Comparison of ENCODE assay signal across 8 cellular contexts in genomic region chr2:217162533-217162932, GRCh38.
DNase-seq lines count a peak whose midpoint lies in the region; ATAC-seq and TF ChIP-seq lines count a peak whose summit lies in the region.

No MANE protein-coding gene starts in this region.

- 86% methylated on average over 9 of the region's 9 CpGs for WGBS in esophagus muscularis mucosa

- no peak for TF ChIP-seq EP300 in esophagus muscularis mucosa (IDR thresholded peaks at IDR 0.05)

- no peak for TF ChIP-seq CTCF in esophagus muscularis mucosa (IDR thresholded peaks at IDR 0.05)

- ATAC-seq in HG03457 (IDR thresholded peaks at IDR 0.05; ENCODE audit: unreplicated experiment): no peak
- no peak for ATAC-seq in GM19324 (IDR thresholded peaks at IDR 0.05; ENCODE audit: low FRiP score, unreplicated experiment)

- H3K4me3 ChIP-seq in SJSA1 (no peak overlapping the region), esophagus muscularis mucosa (no peak overlapping the region)

- DNase-seq in stimulated activated CD4-positive, alpha-beta T cell treated with anti-CD3 and anti-CD28 coated beads, Interleukin-12 subunit alpha, Interleukin-12 subunit beta, amount 100 ng/mL, for 48 hours (ENCODE audit: low read depth in 2 of 3, low spot score in 1 of 3): peak; percentile 8 to 30 (median 25)
- no peak for DNase-seq in stimulated activated CD4-positive, alpha-beta T cell treated with anti-CD3 and anti-CD28 coated beads, Interleukin-4, amount 100 ng/mL, for 1 hour
- DNase-seq in SJSA1 (ENCODE audit: low read depth in 1 of 2, low spot score in 2 of 2): peak; percentile 81 to 88
- peak; percentile 50 for DNase-seq in esophagus muscularis mucosa (ENCODE audit: extremely low spot score)
- peak; percentile 5 to 18 for DNase-seq in stimulated activated CD4-positive, alpha-beta T cell treated with anti-CD3 and anti-CD28 coated beads, Interleukin-15, amount 100 ng/mL, for 48 hours (ENCODE audit: low read depth in 2 of 2)
- no peak for DNase-seq in NCI-H128 (lab: John Stamatoyannopoulos, UW; ENCODE audit: unreplicated experiment)

- intact Hi-C loops in esophagus muscularis mucosa (cut with DNase I): loop anchor here (5.0 to 10.0 kb wide), 2 partner anchors 352 to 465 kb away; partner anchors contain the start of gene IGFBP5

- no peak for TF ChIP-seq POLR2A in esophagus muscularis mucosa (IDR thresholded peaks at IDR 0.05; ENCODE audit: low read depth)

- H3K9me3 ChIP-seq in SJSA1 (replicated peaks) (no peaks in the 10 kb centered on the region), esophagus muscularis mucosa (no peaks in the 10 kb centered on the region)

- H3K36me3 ChIP-seq in SJSA1: no peaks in the 10 kb centered on the region
- H3K36me3 ChIP-seq in esophagus muscularis mucosa: no peaks in the 10 kb centered on the region

- H3K27ac ChIP-seq in SJSA1: no peak overlapping the region
- no peak overlapping the region for H3K27ac ChIP-seq in esophagus muscularis mucosa (replicated peaks in 1 of 4)

- H3K27me3 ChIP-seq in SJSA1 (replicated peaks) (no peaks in the 10 kb centered on the region), esophagus muscularis mucosa (no peaks in the 10 kb centered on the region)

- H3K4me1 ChIP-seq in SJSA1 (replicated peaks) (peaks cover 11% of the 10 kb centered on the region), esophagus muscularis mucosa (peaks cover 0 to 17% (median 11%) of the 10 kb centered on the region in 4 donors)

Comparison
In these comparisons a context has a peak if more than half of its experiments do, and no peak if none do; other contexts are left out.
1. DNase-seq: peak in stimulated activated CD4-positive, alpha-beta T cell treated with anti-CD3 and anti-CD28 coated beads, Interleukin-12 subunit alpha, Interleukin-12 subunit beta, amount 100 ng/mL, for 48 hours (3 of 3), SJSA1 (2 of 2), esophagus muscularis mucosa (single experiment) and stimulated activated CD4-positive, alpha-beta T cell treated with anti-CD3 and anti-CD28 coated beads, Interleukin-15, amount 100 ng/mL, for 48 hours (2 of 2); none in stimulated activated CD4-positive, alpha-beta T cell treated with anti-CD3 and anti-CD28 coated beads, Interleukin-4, amount 100 ng/mL, for 1 hour (single experiment) and NCI-H128 (single experiment).